ENCODE assay signal across 9 cellular contexts in genomic region chr12:100741084-100741711, GRCh38. TPM values are rescaled to one million over a fixed set of nuclear protein-coding genes. Genes with fewer than 3 reads are reported as not detected.
DNase-seq lines count a peak whose midpoint lies in the region; ATAC-seq, FAIRE-seq and TF ChIP-seq lines count a peak whose summit lies in the region.
"Had no signal": no experiment of that assay in that cellular context is flagged by ENCODE, and none has a peak within 500 bp of the region (broad histone marks: within the 10 kb centered on the region; RNA-seq: fewer than 3 reads in every experiment).

No MANE protein-coding gene starts in this region.

- DNase-seq in NCI-H2081 (lab: John Stamatoyannopoulos, UW) = peak; percentile 27 to 31
- DNase-seq in NCI-H2081 treated with DMSO at 0.1 percent for 48 hours (lab: John Stamatoyannopoulos, UW) = no peak
- DNase-seq in HTR-8/SVneo (ENCODE audit: insufficient read length, low spot score) = peak; percentile 22
- no peak for DNase-seq in WERI-Rb-1
- no peak for DNase-seq in kidney epithelial cell (ENCODE audit: low read depth)
- DNase-seq in NCI-H226 = no peak
- no peak for DNase-seq in cerebellar nuclear complex (lab: John Stamatoyannopoulos, UW)

- H3K36me3 ChIP-seq in WERI-Rb-1 = no peaks in the 10 kb centered on the region
- no peaks in the 10 kb centered on the region for H3K36me3 ChIP-seq in kidney epithelial cell (ENCODE audit: control insufficient read depth, insufficient read depth, low read length)

- H3K4me3 ChIP-seq in WERI-Rb-1 (ENCODE audit: low read depth, low read length) (no peak overlapping the region), kidney epithelial cell (ENCODE audit: low read depth, low read length) (no peak overlapping the region)

- H3K27ac ChIP-seq in WERI-Rb-1 = no peak overlapping the region

- no peak for FAIRE-seq in HTR-8/SVneo (lab: Jason Lieb, UNC)

- H3K9me3 ChIP-seq in WERI-Rb-1 (ENCODE audit: severe bottlenecking) = peaks cover 2% of the 10 kb centered on the region

- no peak for ATAC-seq in GM19463 (IDR thresholded peaks at IDR 0.05; ENCODE audit: unreplicated experiment)

- H3K27me3 ChIP-seq in WERI-Rb-1 (ENCODE audit: insufficient read depth, low read depth, severe bottlenecking) = no peaks in the 10 kb centered on the region
- no peaks in the 10 kb centered on the region for H3K27me3 ChIP-seq in kidney epithelial cell (ENCODE audit: control insufficient read depth, insufficient read depth, low read length)

- TF ChIP-seq CTCF in WERI-Rb-1 (IDR thresholded peaks at IDR 0.05; ENCODE audit: low read depth, low read length) (peak; percentile 49; the same call in 1 of the 2 replicates), kidney epithelial cell (IDR thresholded peaks at IDR 0.05; ENCODE audit: insufficient read depth, low read length, poor library complexity, severe bottlenecking) (peak; percentile 70)

RNA-seq across cellular contexts. Expression of gene ANO4, which starts 53.4 kb away (rescaled TPM):
- total RNA-seq in kidney epithelial cell = 0.13 and 0.21 TPM in 2 replicates
- total RNA-seq: CD4-positive, alpha-beta memory T cell had no signal

Comparison
In these comparisons a context has a peak if more than half of its experiments do, and no peak if none do; other contexts are left out.
1. DNase-seq: peak in NCI-H2081 (2 of 2) and HTR-8/SVneo (single experiment); none in NCI-H2081 treated with DMSO at 0.1 percent for 48 hours (single experiment), WERI-Rb-1 (single experiment), kidney epithelial cell (single experiment), NCI-H226 (single experiment) and cerebellar nuclear complex (0 of 2).